ENCODE assay signal across 25 cellular contexts in genomic region chr18:74485860-74486849, GRCh38. TPM values are rescaled to one million over a fixed set of nuclear protein-coding genes. Genes with fewer than 3 reads are reported as not detected.
DNase-seq lines count a peak whose midpoint lies in the region; ATAC-seq, FAIRE-seq and TF ChIP-seq lines count a peak whose summit lies in the region.
"Had no signal": no experiment of that assay in that cellular context is flagged by ENCODE, and none has a peak within 500 bp of the region (broad histone marks: within the 10 kb centered on the region; RNA-seq: fewer than 3 reads in every experiment).

No MANE protein-coding gene starts in this region.

- H3K4ac ChIP-seq in H1 (replicated peaks; ENCODE audit: insufficient read length, low read depth, low read length) = peak overlapping the region; percentile 51

- H2AK5ac ChIP-seq in H1 (ENCODE audit: low read depth, low read length) = no peak overlapping the region

- no peak overlapping the region for H3K9ac ChIP-seq in H1 (replicated peaks in 1 of 4; ENCODE audit: extremely low read depth in 1 of 4, low read depth in 3 of 4, low read length in 3 of 4)
- no peak overlapping the region for H3K9ac ChIP-seq in neural progenitor cell

- H3K4me3 ChIP-seq in H1 (ENCODE audit: extremely low read depth in 1 of 4, insufficient read depth in 2 of 4, low read depth in 3 of 4, low read length in 4 of 4) (no peak overlapping the region), neural progenitor cell (no peak overlapping the region)
- H3K4me3 ChIP-seq: colonic mucosa, K562, right lobe of liver, tibial artery had no signal

- H3K27me3 ChIP-seq in H1 (replicated peaks in 1 of 4; ENCODE audit: control insufficient read depth in 3 of 4, extremely low read depth in 1 of 4, insufficient read depth in 3 of 4, low read length in 3 of 4) = no peaks in the 10 kb centered on the region
- H3K27me3 ChIP-seq in neural progenitor cell = no peaks in the 10 kb centered on the region
- H3K27me3 ChIP-seq: colonic mucosa, right lobe of liver had no signal

- TF ChIP-seq POLR2A in H1 (IDR thresholded peaks at IDR 0.05; ENCODE audit: control extremely low read depth in 1 of 2, low read depth in 2 of 2, low read length in 2 of 2) = no peak

- no peak overlapping the region for H3K4me3 Mint-ChIP-seq in neural progenitor cell
- no peak overlapping the region for H3K4me3 Mint-ChIP-seq in type B pancreatic cell
- H3K4me3 Mint-ChIP-seq in T-cell = no peak overlapping the region
- H3K4me3 Mint-ChIP-seq: activated CD8-positive, alpha-beta memory T cell treated with anti-CD3 and anti-CD28 coated beads, Interleukin-2, amount 10 ng/mL, durations not matched to agents 7 days and 5 days; CD4-positive, CD25-positive, alpha-beta regulatory T cell; nephron progenitor cell; T-helper 1 cell treated with Interleukin-12 subunit alpha and Interleukin-12 subunit beta and Interleukin-4 antibody, amounts not matched to agents 30 μg/mL and 1 μg/mL, for 36 hours had no signal

- CTCF ChIA-PET in H1 (lab: Charles Lee; ENCODE audit: partially characterized antibody) = interaction anchor here (0.6 to 4.7 kb wide), 2 partner anchors 9 to 105 kb away, joined by 3 to 19 read pairs; no protein-coding TSS in a partner anchor
- CTCF ChIA-PET in GM10248 (lab: Yijun Ruan, JAX) = interaction anchor here (1.0 to 2.0 kb wide), 5 partner anchors 8 to 289 kb away, joined by 3 to 7 read pairs (median 4); partner anchors contain the start of gene CNDP2
- CTCF ChIA-PET in T-cell (lab: Charles Lee) = interaction anchor here (1.0 to 1.9 kb wide), 4 partner anchors 7 to 133 kb away, joined by 3 to 7 read pairs (median 6); no protein-coding TSS in a partner anchor

- no peaks in the 10 kb centered on the region for H3K79me2 ChIP-seq in H1 (ENCODE audit: control insufficient read depth in 1 of 2, insufficient read depth in 2 of 2, low read length in 2 of 2)
- no peaks in the 10 kb centered on the region for H3K79me2 ChIP-seq in neural progenitor cell (ENCODE audit: low read depth)

- no peak overlapping the region for H3K27ac ChIP-seq in H1 (ENCODE audit: low read depth, low read length)
- no peak overlapping the region for H3K27ac ChIP-seq in neural progenitor cell
- H3K27ac ChIP-seq: colonic mucosa, HL-60, right lobe of liver had no signal

- H3K4me2 ChIP-seq in H1 (ENCODE audit: insufficient read depth in 1 of 2, low read depth in 2 of 2, low read length in 2 of 2) = no peak overlapping the region
- H3K4me2 ChIP-seq in neural progenitor cell = no peak overlapping the region

- no peaks in the 10 kb centered on the region for H3K23me2 ChIP-seq in H1 (ENCODE audit: low read depth, low read length)

- H2BK120ac ChIP-seq in H1 (replicated peaks; ENCODE audit: low read depth, low read length) = no peak overlapping the region

- H3K14ac ChIP-seq in H1 (ENCODE audit: insufficient read length) = no peak overlapping the region

- H3K27ac Mint-ChIP-seq in neural progenitor cell (peak overlapping the region; percentile 61), type B pancreatic cell (no peak overlapping the region), T-cell (no peak overlapping the region)
- H3K27ac Mint-ChIP-seq: activated CD8-positive, alpha-beta memory T cell treated with anti-CD3 and anti-CD28 coated beads, Interleukin-2, amount 10 ng/mL, durations not matched to agents 7 days and 5 days; nephron progenitor cell; T-helper 1 cell treated with Interleukin-12 subunit alpha and Interleukin-12 subunit beta and Interleukin-4 antibody, amounts not matched to agents 30 μg/mL and 1 μg/mL, for 36 hours had no signal

- H4K91ac ChIP-seq in H1 (replicated peaks; ENCODE audit: insufficient read length, low read length) = no peak overlapping the region

- H3K4me1 ChIP-seq in H1 (replicated peaks in 1 of 4; ENCODE audit: control insufficient read depth in 3 of 4, insufficient read depth in 4 of 4, low read length in 3 of 4) (peaks cover 0 to 3% (median 0%) of the 10 kb centered on the region in 4 experiments; a peak in 1 of 7 replicates), neural progenitor cell (no peaks in the 10 kb centered on the region)
- H3K4me1 ChIP-seq: colonic mucosa, right lobe of liver had no signal

- H3K79me1 ChIP-seq in H1 (ENCODE audit: low read depth, low read length) = no peaks in the 10 kb centered on the region

- no peaks in the 10 kb centered on the region for H3K36me3 ChIP-seq in H1 (ENCODE audit: control insufficient read depth in 2 of 4, insufficient read depth in 4 of 4, low read length in 3 of 4)
- H3K36me3 ChIP-seq in neural progenitor cell = no peaks in the 10 kb centered on the region
- H3K36me3 ChIP-seq: colonic mucosa, right lobe of liver, tibial artery had no signal

- no peak overlapping the region for H3K23ac ChIP-seq in H1 (ENCODE audit: insufficient read length)

- no peak overlapping the region for H2BK20ac ChIP-seq in H1 (ENCODE audit: low read length)

- no peak for ATAC-seq in HG02840 (IDR thresholded peaks at IDR 0.05; ENCODE audit: low FRiP score, unreplicated experiment)
- no peak for ATAC-seq in T-cell (replicated peaks in 1 of 4)
- ATAC-seq: activated CD8-positive, alpha-beta memory T cell treated with anti-CD3 and anti-CD28 coated beads, Interleukin-2, amount 10 ng/mL, durations not matched to agents 7 days and 5 days; K562 had no signal

- H2BK12ac ChIP-seq in H1 (ENCODE audit: low read depth, low read length) = 0 out of 2 replicates have a peak overlapping the region, but pooled peaks have one; percentile 39

- H3K36me3 Mint-ChIP-seq in neural progenitor cell (no peaks in the 10 kb centered on the region), type B pancreatic cell (no peaks in the 10 kb centered on the region), T-cell (no peaks in the 10 kb centered on the region)
- H3K36me3 Mint-ChIP-seq: activated CD8-positive, alpha-beta memory T cell treated with anti-CD3 and anti-CD28 coated beads, Interleukin-2, amount 10 ng/mL, durations not matched to agents 7 days and 5 days; CD4-positive, CD25-positive, alpha-beta regulatory T cell had no signal

- H2AFZ ChIP-seq in H1 (ENCODE audit: low read length) = peak overlapping the region; percentile 73; the same call in 1 of the 2 replicates
- peak overlapping the region; percentile 21 for H2AFZ ChIP-seq in neural progenitor cell (replicated peaks)

- peaks cover 23% of the 10 kb centered on the region for H3K4me1 Mint-ChIP-seq in neural progenitor cell
- no peaks in the 10 kb centered on the region for H3K4me1 Mint-ChIP-seq in type B pancreatic cell (ENCODE audit: unreplicated experiment)
- peaks cover 13 to 19% (median 16%) of the 10 kb centered on the region in 3 donors for H3K4me1 Mint-ChIP-seq in T-cell

- TF ChIP-seq CTCF in H1 (IDR thresholded peaks at IDR 0.05; ENCODE audit: control extremely low read depth in 1 of 3, insufficient read depth in 1 of 3, low read depth in 1 of 3, low read length in 3 of 3) (no peak), neural progenitor cell (IDR thresholded peaks at IDR 0.05) (no peak), type B pancreatic cell (conservative IDR thresholded peaks at IDR 0.05) (no peak), GM10248 (IDR thresholded peaks at IDR 0.05; ENCODE audit: control extremely low read depth, extremely low read depth, low read depth, missing control alignments) (no peak)

- no peak for TF ChIP-seq RAD21 in H1 (IDR thresholded peaks at IDR 0.05 in 1 of 2, conservative IDR thresholded peaks at IDR 0.05 in 1 of 2; ENCODE audit: low read depth in 2 of 2, low read length in 2 of 2)

- H3K9me3 ChIP-seq in H1 (ENCODE audit: insufficient read depth in 2 of 2, low read depth in 1 of 2, low read length in 1 of 2) (no peaks in the 10 kb centered on the region), neural progenitor cell (ENCODE audit: low read depth) (no peaks in the 10 kb centered on the region)
- H3K9me3 ChIP-seq: colonic mucosa, right lobe of liver, tibial artery had no signal

- H3F3A ChIP-seq in neural progenitor cell (ENCODE audit: low read depth) = no peaks in the 10 kb centered on the region

- no peak overlapping the region for H3K18ac ChIP-seq in H1 (ENCODE audit: extremely low read depth, low read length)

- FAIRE-seq in H1 (lab: Jason Lieb, UNC) = no peak
- FAIRE-seq: A204.1, frontal cortex, K562 had no signal

- POLR2A ChIA-PET in H1 (lab: Charles Lee; ENCODE audit: partially characterized antibody) = interaction anchor here (1.4 kb wide), 1 partner anchor 10 kb away, joined by 7 read pairs; the partner anchor contains the start of gene CNDP2
- POLR2A ChIA-PET in GM10248 (lab: Yijun Ruan, JAX) = no interaction called here
- POLR2A ChIA-PET in T-cell (lab: Charles Lee) = no interaction called here

- no peak overlapping the region for H3K56ac ChIP-seq in H1 (replicated peaks; ENCODE audit: insufficient read length, low read depth, low read length)

- DNase-seq in NCI-H1417 (lab: John Stamatoyannopoulos, UW) (peak in 2 of 3 experiments; percentile 17 to 56), NCI-H1417 treated with DMSO at 0.1 percent for 48 hours (lab: John Stamatoyannopoulos, UW) (no peak), H1 (ENCODE audit: low read depth in 1 of 2, low spot score in 2 of 2) (no peak), neural progenitor cell (ENCODE audit: low spot score) (no peak), type B pancreatic cell (ENCODE audit: extremely low spot score, unreplicated experiment) (peak; percentile 44), GM10248 (ENCODE audit: extremely low spot score) (no peak), T-cell (no peak)
- DNase-seq: activated CD4-positive, CD25-positive, alpha-beta regulatory T cell; activated CD8-positive, alpha-beta memory T cell treated with anti-CD3 and anti-CD28 coated beads, Interleukin-2, amount 10 ng/mL, durations not matched to agents 7 days and 5 days; activated gamma-delta T cell; CD4-positive, CD25-positive, alpha-beta regulatory T cell; colonic mucosa; DND-41; NCI-H2227 treated with DMSO at 0.1 percent for 48 hours; nephron progenitor cell; right lobe of liver; SHP77 treated with DMSO at 0.1 percent for 48 hours; tibial artery had no signal

- no peak overlapping the region for H4K8ac ChIP-seq in H1 (ENCODE audit: extremely low read depth, insufficient read depth, low read length)

- no peaks in the 10 kb centered on the region for H4K20me1 ChIP-seq in H1 (replicated peaks in 1 of 2; ENCODE audit: control insufficient read depth in 1 of 2, insufficient read depth in 2 of 2, low read length in 2 of 2)
- no peaks in the 10 kb centered on the region for H4K20me1 ChIP-seq in neural progenitor cell (ENCODE audit: low read depth)

- peaks cover 7% of the 10 kb centered on the region for H3K27me3 Mint-ChIP-seq in neural progenitor cell (ENCODE audit: insufficient read depth, low read depth)
- H3K27me3 Mint-ChIP-seq in type B pancreatic cell = peaks cover 6% of the 10 kb centered on the region
- peaks cover 0 to 8% of the 10 kb centered on the region in 2 donors for H3K27me3 Mint-ChIP-seq in T-cell

- H2BK5ac ChIP-seq in H1 (ENCODE audit: low read depth, low read length) = no peak overlapping the region

- 95% methylated on average over 16 of the region's 17 CpGs; no CpG with 5 or more reads in 1 of the 2 experiments for WGBS in H1 (ENCODE audit: extremely low coverage in 1 of 2, insufficient coverage in 1 of 2, insufficient read length in 1 of 2, insufficient replicate concordance in 2 of 2, low coverage in 1 of 2, low lambda C conversion rate in 2 of 2, missing lambda C conversion rate in 1 of 2), 2 experiments

- no peak overlapping the region for H4K5ac ChIP-seq in H1 (ENCODE audit: insufficient read length, low read depth, low read length)

- no peak for TF ChIP-seq EP300 in H1 (IDR thresholded peaks at IDR 0.05; ENCODE audit: borderline replicate concordance in 1 of 2, low read depth in 2 of 2, low read length in 2 of 2)

- H3K9me3 Mint-ChIP-seq in neural progenitor cell = no peaks in the 10 kb centered on the region
- no peaks in the 10 kb centered on the region for H3K9me3 Mint-ChIP-seq in type B pancreatic cell
- no peaks in the 10 kb centered on the region for H3K9me3 Mint-ChIP-seq in T-cell
- H3K9me3 Mint-ChIP-seq: CD4-positive, CD25-positive, alpha-beta regulatory T cell; nephron progenitor cell; T-helper 1 cell treated with Interleukin-12 subunit alpha and Interleukin-12 subunit beta and Interleukin-4 antibody, amounts not matched to agents 30 μg/mL and 1 μg/mL, for 36 hours had no signal

- no peak overlapping the region for H2BK15ac ChIP-seq in H1 (ENCODE audit: low read length)

RNA-seq across cellular contexts. Expression of gene CNDP2, which starts 10.0 kb away (rescaled TPM):
- total RNA-seq in H1 (2021; fragmentation: NEBNext Ultra II Directional; extraction: Animal tissue kit (Norgen Biotek cat#: 25700)) = 243 TPM in 2 replicates
- 71.8 and 95.6 TPM in 2 replicates for polyA plus RNA-seq in H1 (2011; rRNA removed)
- 143 TPM for polyA plus RNA-seq in H1 (2011; cell fraction: cytosol; rRNA removed)
- polyA plus RNA-seq in H1 (2011; cell fraction: nucleus; rRNA removed) = 117 TPM
- polyA plus RNA-seq in H1 (2012, experiment 1 of 2) = 206 to 243 TPM (median 228 TPM) in 4 replicates
- 200 TPM for polyA plus RNA-seq in H1 (2012, experiment 2 of 2)
- polyA plus RNA-seq in H1 (2013, experiment 1 of 2) = 149 TPM
- polyA plus RNA-seq in H1 (2013, experiment 2 of 2) = 147 TPM
- 161 and 173 TPM in 2 replicates for polyA minus RNA-seq in H1 (2011; rRNA and poly(A)+ RNA removed)
- 117 TPM for polyA minus RNA-seq in H1 (2011; cell fraction: cytosol; rRNA and poly(A)+ RNA removed)
- 78.6 TPM for polyA minus RNA-seq in H1 (2011; cell fraction: nucleus; rRNA and poly(A)+ RNA removed)
- 56.1 and 69.7 TPM in 2 replicates for total RNA-seq in neural progenitor cell (ENCODE audit: low replicate concordance)
- total RNA-seq in type B pancreatic cell (ENCODE audit: low replicate concordance) = 197 and 248 TPM in 2 replicates
- 100 to 1,000 TPM; 113 to 150 (median 137) TPM for total RNA-seq in T-cell

RNA-seq across cellular contexts. Expression of gene DIPK1C, which starts 29.0 kb away (rescaled TPM):
- total RNA-seq in H1 (2021; fragmentation: NEBNext Ultra II Directional; extraction: Animal tissue kit (Norgen Biotek cat#: 25700)) = not detected in 2 replicates
- 0.08 TPM in 1 of 2 replicates, not detected in the other for polyA plus RNA-seq in H1 (2011; rRNA removed)
- polyA plus RNA-seq in H1 (2011; cell fraction: cytosol; rRNA removed) = not detected
- polyA plus RNA-seq in H1 (2011; cell fraction: nucleus; rRNA removed) = not detected
- polyA plus RNA-seq in H1 (2012, experiment 1 of 2) = 0.13 TPM in 1 of 4 replicates, not detected in the others
- polyA plus RNA-seq in H1 (2012, experiment 2 of 2) = not detected
- polyA plus RNA-seq in H1 (2013, experiment 1 of 2) = not detected
- polyA plus RNA-seq in H1 (2013, experiment 2 of 2) = not detected
- polyA minus RNA-seq in H1 (2011; rRNA and poly(A)+ RNA removed) = not detected in 2 replicates
- not detected for polyA minus RNA-seq in H1 (2011; cell fraction: cytosol; rRNA and poly(A)+ RNA removed)
- not detected for polyA minus RNA-seq in H1 (2011; cell fraction: nucleus; rRNA and poly(A)+ RNA removed)
- total RNA-seq in neural progenitor cell (ENCODE audit: low replicate concordance) (12.9 and 13.7 TPM in 2 replicates), type B pancreatic cell (ENCODE audit: low replicate concordance) (0.26 and 0.36 TPM in 2 replicates), T-cell (not detected)
- total RNA-seq: activated CD8-positive, alpha-beta memory T cell treated with anti-CD3 and anti-CD28 coated beads, Interleukin-2, amount 10 ng/mL, durations not matched to agents 7 days and 5 days; CD4-positive, CD25-positive, alpha-beta regulatory T cell; lung microvascular endothelial cell had no signal
- polyA plus RNA-seq: CD4-positive, CD25-positive, alpha-beta regulatory T cell had no signal

RNA-seq across cellular contexts. Expression of gene CNDP1, which starts 48.1 kb away (rescaled TPM):
- not detected in 2 replicates for total RNA-seq in H1 (2021; fragmentation: NEBNext Ultra II Directional; extraction: Animal tissue kit (Norgen Biotek cat#: 25700))
- polyA plus RNA-seq in H1 (2011; rRNA removed) = 0.08 and 0.09 TPM in 2 replicates
- polyA plus RNA-seq in H1 (2011; cell fraction: cytosol; rRNA removed) = 0.04 TPM
- 1.3 TPM for polyA plus RNA-seq in H1 (2011; cell fraction: nucleus; rRNA removed)
- 0.15 to 0.52 TPM (median 0.46 TPM) in 3 of 4 replicates, not detected in the other for polyA plus RNA-seq in H1 (2012, experiment 1 of 2)
- polyA plus RNA-seq in H1 (2012, experiment 2 of 2) = 0.10 TPM
- 0.04 TPM for polyA plus RNA-seq in H1 (2013, experiment 1 of 2)
- polyA plus RNA-seq in H1 (2013, experiment 2 of 2) = 0.04 TPM
- 0.06 TPM in 1 of 2 replicates, not detected in the other for polyA minus RNA-seq in H1 (2011; rRNA and poly(A)+ RNA removed)
- not detected for polyA minus RNA-seq in H1 (2011; cell fraction: cytosol; rRNA and poly(A)+ RNA removed)
- not detected for polyA minus RNA-seq in H1 (2011; cell fraction: nucleus; rRNA and poly(A)+ RNA removed)
- total RNA-seq in neural progenitor cell (ENCODE audit: low replicate concordance) (not detected in 2 replicates), type B pancreatic cell (ENCODE audit: low replicate concordance) (0.48 and 0.67 TPM in 2 replicates), T-cell (under 1 TPM in 2 of 5 donors, not detected in 3; 0.16 to 0.76 TPM)
- total RNA-seq: K562, lung microvascular endothelial cell had no signal
- polyA plus RNA-seq: CD4-positive, CD25-positive, alpha-beta regulatory T cell; K562 had no signal

Comparison
In these comparisons a context has a peak if more than half of its experiments do, and no peak if none do; other contexts are left out.
1. DNase-seq: peak in NCI-H1417 (2 of 3) and type B pancreatic cell (single experiment); none in NCI-H1417 treated with DMSO at 0.1 percent for 48 hours (single experiment), H1 (0 of 2), neural progenitor cell (single experiment), GM10248 (single experiment) and T-cell (0 of 34).
2. RNA of gene DIPK1C, which starts 29.0 kb away (total RNA-seq): 12.9 to 13.7 TPM in neural progenitor cell; 0.26 to 0.36 TPM in type B pancreatic cell, not detected in T-cell and not detected in H1; every median in the first group is over 10 times any median in the second.